8 cellular contexts compared by ENCODE assay signal in the genomic region with DNA sequence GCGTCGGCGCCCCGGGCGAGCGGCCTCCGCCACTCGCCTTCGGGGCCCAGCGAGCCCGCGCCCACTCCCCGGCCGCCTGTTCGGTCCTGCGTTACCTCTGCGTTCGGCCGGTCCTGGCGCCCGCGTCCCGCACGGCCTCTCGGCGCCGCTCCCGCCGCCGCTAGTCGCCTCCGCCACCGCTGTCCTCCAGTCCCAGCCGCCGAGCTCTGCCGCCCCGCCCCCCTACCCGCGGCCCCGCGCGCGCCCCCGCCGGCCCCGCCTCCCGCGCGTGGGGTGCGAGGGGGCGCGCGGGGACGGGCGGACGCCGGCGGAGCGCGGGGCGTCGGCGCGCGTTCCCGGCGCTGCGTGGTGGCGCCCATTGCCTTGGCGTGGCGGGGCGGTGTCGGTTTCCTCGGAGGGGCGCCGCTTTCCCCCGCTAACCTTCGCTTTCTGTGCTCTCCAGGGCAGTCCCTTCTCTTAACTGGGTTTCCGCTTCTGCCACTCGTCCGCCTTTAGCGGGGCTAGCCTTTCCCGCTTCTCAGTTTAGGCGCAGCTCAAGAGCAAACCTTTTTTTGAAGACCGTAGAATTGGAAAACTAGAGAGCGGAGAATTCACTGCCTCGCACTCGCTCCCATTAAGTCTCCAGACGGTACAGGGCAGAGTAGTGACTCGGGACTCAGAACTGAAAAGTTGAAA. TPM values are rescaled to one million over a fixed set of nuclear protein-coding genes. Genes with fewer than 3 reads are reported as not detected.
A peak's percentile ranks its signal among the peaks of the same experiment; 100 is the strongest.
DNase-seq lines count a peak whose midpoint lies in the region; ATAC-seq, FAIRE-seq and TF ChIP-seq lines count a peak whose summit lies in the region.

A gene with protein sequence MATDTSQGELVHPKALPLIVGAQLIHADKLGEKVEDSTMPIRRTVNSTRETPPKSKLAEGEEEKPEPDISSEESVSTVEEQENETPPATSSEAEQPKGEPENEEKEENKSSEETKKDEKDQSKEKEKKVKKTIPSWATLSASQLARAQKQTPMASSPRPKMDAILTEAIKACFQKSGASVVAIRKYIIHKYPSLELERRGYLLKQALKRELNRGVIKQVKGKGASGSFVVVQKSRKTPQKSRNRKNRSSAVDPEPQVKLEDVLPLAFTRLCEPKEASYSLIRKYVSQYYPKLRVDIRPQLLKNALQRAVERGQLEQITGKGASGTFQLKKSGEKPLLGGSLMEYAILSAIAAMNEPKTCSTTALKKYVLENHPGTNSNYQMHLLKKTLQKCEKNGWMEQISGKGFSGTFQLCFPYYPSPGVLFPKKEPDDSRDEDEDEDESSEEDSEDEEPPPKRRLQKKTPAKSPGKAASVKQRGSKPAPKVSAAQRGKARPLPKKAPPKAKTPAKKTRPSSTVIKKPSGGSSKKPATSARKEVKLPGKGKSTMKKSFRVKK (minus strand): TSS at position 208 of the 675 bp plus-strand sequence. CDS start 6,867 bp downstream, outside the sequence.

- peak within 1 kb of the TSS; percentile 98 for H3K27ac Mint-ChIP-seq in activated naive CD4-positive, alpha-beta T cell treated with anti-CD3 and anti-CD28 coated beads, Interleukin-2, amount 10 ng/mL, durations not matched to agents 7 days and 5 days

- no peak for FAIRE-seq in H54 (lab: Jason Lieb, UNC)

- no peaks in the 10 kb centered on the region for H3K9me3 Mint-ChIP-seq in activated naive CD4-positive, alpha-beta T cell treated with anti-CD3 and anti-CD28 coated beads, Interleukin-2, amount 10 ng/mL, durations not matched to agents 7 days and 5 days

- TF ChIP-seq CTCF in omental fat pad (IDR thresholded peaks at IDR 0.05) (no peak), suprapubic skin (IDR thresholded peaks at IDR 0.05) (no peak)

- no peaks in the 10 kb centered on the region for H3K36me3 ChIP-seq in SK-N-MC (ENCODE audit: insufficient read depth, low read length)
- no peaks in the 10 kb centered on the region for H3K36me3 ChIP-seq in suprapubic skin

- peaks cover 9% of the 10 kb centered on the region for H3K27me3 Mint-ChIP-seq in activated naive CD4-positive, alpha-beta T cell treated with anti-CD3 and anti-CD28 coated beads, Interleukin-2, amount 10 ng/mL, durations not matched to agents 7 days and 5 days

- peak; percentile 71 for DNase-seq in GDM1 (lab: John Stamatoyannopoulos, UW)
- peak; percentile 53 for DNase-seq in H54 (ENCODE audit: insufficient read length, low spot score)
- DNase-seq in LoVo (ENCODE audit: low spot score): peak; percentile 72
- no peak for DNase-seq in SK-N-MC (ENCODE audit: low read depth, low spot score)
- DNase-seq in activated naive CD4-positive, alpha-beta T cell treated with anti-CD3 and anti-CD28 coated beads, Interleukin-2, amount 10 ng/mL, durations not matched to agents 7 days and 5 days: peak; percentile 84
- DNase-seq in globus pallidus (ENCODE audit: low spot score): peak; percentile 77
- DNase-seq in omental fat pad (ENCODE audit: low spot score): no peak
- DNase-seq in suprapubic skin (ENCODE audit: low spot score in 2 of 2): no peak

- WGBS in suprapubic skin: 0% methylated on average over 35 of the region's 90 CpGs

- peak; percentile 66 for TF ChIP-seq POLR2A in H54 (IDR thresholded peaks at IDR 0.05; ENCODE audit: low read depth, low read length)
- TF ChIP-seq POLR2A in suprapubic skin (IDR thresholded peaks at IDR 0.05): peak in 1 of 2 donors; percentile 53

- peak within 1 kb of the TSS; percentile 93 for H3K9ac ChIP-seq in SK-N-MC (ENCODE audit: insufficient read length)

- CTCF ChIA-PET in activated naive CD4-positive, alpha-beta T cell treated with anti-CD3 and anti-CD28 coated beads, Interleukin-2, amount 10 ng/mL, durations not matched to agents 7 days and 5 days (lab: Charles Lee): interaction anchor here (1.7 kb wide), 1 partner anchor 408 kb away, joined by 6 read pairs; no protein-coding TSS in a partner anchor

- H3K4me1 ChIP-seq in suprapubic skin: peaks cover 34% of the 10 kb centered on the region

- H3K27ac ChIP-seq in SK-N-MC (peak within 1 kb of the TSS; percentile 89), suprapubic skin (peak within 1 kb of the TSS; percentile 99)

- peak within 1 kb of the TSS; percentile 92 for H3K4me3 ChIP-seq in SK-N-MC
- peak within 1 kb of the TSS; percentile 70 for H3K4me3 ChIP-seq in suprapubic skin

- H3K4me3 Mint-ChIP-seq in activated naive CD4-positive, alpha-beta T cell treated with anti-CD3 and anti-CD28 coated beads, Interleukin-2, amount 10 ng/mL, durations not matched to agents 7 days and 5 days: peak within 1 kb of the TSS; percentile 92

- H3K9me3 ChIP-seq in SK-N-MC (ENCODE audit: low read depth, low read length): no peaks in the 10 kb centered on the region
- no peaks in the 10 kb centered on the region for H3K9me3 ChIP-seq in suprapubic skin

- no peak for TF ChIP-seq EP300 in suprapubic skin (IDR thresholded peaks at IDR 0.05)

- H3K36me3 Mint-ChIP-seq in activated naive CD4-positive, alpha-beta T cell treated with anti-CD3 and anti-CD28 coated beads, Interleukin-2, amount 10 ng/mL, durations not matched to agents 7 days and 5 days: peaks cover 5% of the 10 kb centered on the region

- ATAC-seq in omental fat pad (ENCODE audit: low FRiP score): peak; percentile 87

- H3K27me3 ChIP-seq in suprapubic skin: no peaks in the 10 kb centered on the region

- H3K4me1 Mint-ChIP-seq in activated naive CD4-positive, alpha-beta T cell treated with anti-CD3 and anti-CD28 coated beads, Interleukin-2, amount 10 ng/mL, durations not matched to agents 7 days and 5 days: peaks cover 26% of the 10 kb centered on the region

RNA-seq across cellular contexts. Expression of the gene that starts here (rescaled TPM):
- total RNA-seq in omental fat pad: 100 to 1,000 TPM; 138 to 202 (median 148) TPM
- total RNA-seq in suprapubic skin: 100 to 1,000 TPM; 153 to 294 (median 168) TPM

Comparison
In these comparisons a context has a peak if more than half of its experiments do, and no peak if none do; other contexts are left out.
1. DNase-seq: peak in GDM1 (single experiment), H54 (single experiment), LoVo (single experiment), activated naive CD4-positive, alpha-beta T cell treated with anti-CD3 and anti-CD28 coated beads, Interleukin-2, amount 10 ng/mL, durations not matched to agents 7 days and 5 days (single experiment) and globus pallidus (single experiment); none in SK-N-MC (single experiment), omental fat pad (single experiment) and suprapubic skin (0 of 2).